22 cellular contexts compared by ENCODE assay signal in the genomic region with DNA sequence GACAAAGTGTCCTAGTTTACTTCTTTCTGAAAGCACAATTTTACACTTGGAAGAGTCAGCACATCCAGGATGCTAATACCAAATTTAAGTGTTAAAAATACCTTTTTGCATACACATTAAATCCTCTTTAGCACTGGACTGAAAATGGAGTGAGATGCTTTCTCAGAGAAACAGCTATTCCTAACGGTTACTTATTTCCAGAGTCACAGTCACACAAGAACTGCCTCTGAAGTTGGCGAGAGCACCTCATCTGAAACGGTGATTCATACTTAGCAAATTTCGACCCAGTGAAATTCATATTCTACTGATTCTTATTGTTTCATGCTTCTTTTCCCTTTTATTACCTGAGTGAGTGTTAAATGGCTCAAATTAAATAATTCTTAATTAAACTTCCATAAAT. TPM values are rescaled to one million over a fixed set of nuclear protein-coding genes. Genes with fewer than 3 reads are reported as not detected.
DNase-seq lines count a peak whose midpoint lies in the region; ATAC-seq and TF ChIP-seq lines count a peak whose summit lies in the region.
"Had no signal": no experiment of that assay in that cellular context is flagged by ENCODE, and none has a peak within 500 bp of the region (broad histone marks: within the 10 kb centered on the region; RNA-seq: fewer than 3 reads in every experiment).

No MANE protein-coding gene starts in this region.

- DNase-seq in ELR (ENCODE audit: low read depth) (peak; percentile 3), MG63 (peak; percentile 1), body of pancreas (peak in 1 of 4 donors; percentile 11), kidney epithelial cell (ENCODE audit: low read depth) (peak; percentile 26), right cardiac atrium (no peak)
- DNase-seq: GF-D8, Karpas-422, MM.1S, NCI-H1092, NCI-H1436 treated with DMSO at 0.1 percent for 48 hours, NCI-H2029, NCI-H2171, NCI-H748 treated with DMSO at 0.1 percent for 48 hours, OCI-M1 had no signal

- no peaks in the 10 kb centered on the region for H3K36me3 ChIP-seq in MG63
- no peaks in the 10 kb centered on the region for H3K36me3 ChIP-seq in body of pancreas (replicated peaks in 1 of 2; ENCODE audit: insufficient read depth in 1 of 2, low read depth in 2 of 2)
- H3K36me3 ChIP-seq in kidney epithelial cell (ENCODE audit: control insufficient read depth, insufficient read depth, low read length): no peaks in the 10 kb centered on the region
- H3K36me3 ChIP-seq: HAP-1 had no signal

- ATAC-seq in body of pancreas (peak; percentile 63), right cardiac atrium (no peak), esophagus mucosa (no peak), HG02798 (IDR thresholded peaks at IDR 0.05; ENCODE audit: poor library complexity, unreplicated experiment) (no peak), HG02884 (IDR thresholded peaks at IDR 0.05; ENCODE audit: unreplicated experiment) (no peak)

- H3K27ac ChIP-seq in body of pancreas: peak overlapping the region in 1 of 4 donors; percentile 32
- no peak overlapping the region for H3K27ac ChIP-seq in right cardiac atrium (ENCODE audit: low read length)
- H3K27ac ChIP-seq: C4-2B, RWPE1 had no signal

- H3K27me3 ChIP-seq in MG63 (no peaks in the 10 kb centered on the region), body of pancreas (no peaks in the 10 kb centered on the region), kidney epithelial cell (ENCODE audit: control insufficient read depth, insufficient read depth, low read length) (no peaks in the 10 kb centered on the region), right cardiac atrium (ENCODE audit: control insufficient read depth, insufficient read depth) (no peaks in the 10 kb centered on the region)

- H3K4me3 ChIP-seq in MG63 (no peak overlapping the region), body of pancreas (no peak overlapping the region), kidney epithelial cell (ENCODE audit: low read depth, low read length) (no peak overlapping the region), right cardiac atrium (ENCODE audit: low read length) (no peak overlapping the region)
- H3K4me3 ChIP-seq: HAP-1 had no signal

- intact Hi-C loops in body of pancreas (cut with DNase I): no loop called here
- intact Hi-C loops in right cardiac atrium (cut with DNase I): no loop called here

- 17 to 21% methylated on average over 4 of the region's 4 CpGs for WGBS in body of pancreas, 2 donors
- 70% methylated on average over 4 of the region's 4 CpGs for WGBS in right cardiac atrium

- TF ChIP-seq CTCF in body of pancreas (IDR thresholded peaks at IDR 0.05): no peak
- no peak for TF ChIP-seq CTCF in kidney epithelial cell (IDR thresholded peaks at IDR 0.05; ENCODE audit: insufficient read depth, low read length, poor library complexity, severe bottlenecking)

- H3K9me3 ChIP-seq in MG63 (no peaks in the 10 kb centered on the region), body of pancreas (no peaks in the 10 kb centered on the region), right cardiac atrium (ENCODE audit: control insufficient read depth, low read length) (no peaks in the 10 kb centered on the region)
- H3K9me3 ChIP-seq: HAP-1 had no signal

- no peak for TF ChIP-seq POLR2A in body of pancreas (IDR thresholded peaks at IDR 0.05)

- H3K4me1 ChIP-seq in body of pancreas (peaks cover 15% of the 10 kb centered on the region), right cardiac atrium (ENCODE audit: control insufficient read depth, insufficient read depth, low read length) (no peaks in the 10 kb centered on the region)
- H3K4me1 ChIP-seq: HAP-1 had no signal

RNA-seq across cellular contexts. Expression of a gene that starts 12.2 kb away (rescaled TPM):
- 18.8 and 25.4 TPM in 2 replicates for total RNA-seq in MG63 (2014; rRNA removed; shearing (Covaris generic); ENCODE audit: low replicate concordance)
- total RNA-seq in body of pancreas: 1 to 10 TPM in 1 of 2 donors, under 1 TPM in 1; 0.78 to 2.0 TPM
- 0.21 TPM in 1 of 2 replicates, not detected in the other for total RNA-seq in kidney epithelial cell
- not detected for total RNA-seq in right cardiac atrium
- not detected for polyA plus RNA-seq in right cardiac atrium
- not detected for total RNA-seq in esophagus mucosa
- total RNA-seq: A673 had no signal
- polyA plus RNA-seq: IgD-negative memory B cell had no signal

Comparison
In these comparisons a context has a peak if more than half of its experiments do, and no peak if none do; other contexts are left out.
1. DNase-seq: peak in ELR (single experiment), MG63 (single experiment) and kidney epithelial cell (single experiment); none in right cardiac atrium (0 of 3).